In genomic region chr11:62854825-62855570, GRCh38 we compare ENCODE assay signal across 8 cellular contexts.
A peak's percentile ranks its signal among the peaks of the same experiment; 100 is the strongest.
DNase-seq lines count a peak whose midpoint lies in the region; ATAC-seq, FAIRE-seq and TF ChIP-seq lines count a peak whose summit lies in the region.

No MANE protein-coding gene starts in this region.

- POLR2A ChIA-PET in GM10248 (lab: Yijun Ruan, JAX), result interaction anchor here (0.5 to 9.0 kb wide), 35 partner anchors 9 to 1501 kb away, joined by 3 to 236 read pairs (median 5); partner anchors contain the start of genes C11orf98, CSKMT, EEF1G and GNG3

- H3K4me2 ChIP-seq in DND-41 (ENCODE audit: insufficient read depth, low read length) (peak overlapping the region; percentile 62), OCI-LY1 (ENCODE audit: low read length) (peak overlapping the region; percentile 95)

- peaks cover 40% of the 10 kb centered on the region for H4K20me1 ChIP-seq in DND-41 (ENCODE audit: insufficient read depth, low read length)
- H4K20me1 ChIP-seq in OCI-LY1 (ENCODE audit: insufficient read depth, low read length), result no peaks in the 10 kb centered on the region

- TF ChIP-seq CTCF in DND-41 (IDR thresholded peaks at IDR 0.05; ENCODE audit: borderline replicate concordance, extremely low read depth, low read length, poor library complexity, severe bottlenecking), result no peak
- no peak for TF ChIP-seq CTCF in OCI-LY1 (IDR thresholded peaks at IDR 0.05; ENCODE audit: low read length)
- no peak for TF ChIP-seq CTCF in neutrophil (IDR thresholded peaks at IDR 0.05)
- TF ChIP-seq CTCF in GM10248 (IDR thresholded peaks at IDR 0.05; ENCODE audit: control extremely low read depth, extremely low read depth, low read depth, missing control alignments), result no peak

- H3K9me3 ChIP-seq in DND-41 (ENCODE audit: insufficient read depth, low read length, severe bottlenecking) (no peaks in the 10 kb centered on the region), OCI-LY1 (ENCODE audit: low read length) (no peaks in the 10 kb centered on the region), endocrine pancreas (ENCODE audit: control insufficient read depth, low read length) (no peaks in the 10 kb centered on the region), neutrophil (no peaks in the 10 kb centered on the region)

- H3K9me2 ChIP-seq in OCI-LY1 (ENCODE audit: low read depth, low read length), result no peaks in the 10 kb centered on the region

- H2AFZ ChIP-seq in DND-41 (ENCODE audit: low read depth, low read length), result peak overlapping the region; percentile 7; the same call in 1 of the 2 replicates
- no peak overlapping the region for H2AFZ ChIP-seq in OCI-LY1 (ENCODE audit: low read length)

- H3F3A ChIP-seq in OCI-LY1 (ENCODE audit: insufficient read depth, low read length), result peaks cover 47% of the 10 kb centered on the region

- H3K9ac ChIP-seq in DND-41 (ENCODE audit: low read depth, low read length), result peak overlapping the region; percentile 80
- peak overlapping the region; percentile 100 for H3K9ac ChIP-seq in OCI-LY1 (ENCODE audit: low read length)
- peak overlapping the region; percentile 85 for H3K9ac ChIP-seq in endocrine pancreas (ENCODE audit: control insufficient read depth, insufficient read depth, low read length)

- H3K27ac ChIP-seq in DND-41 (ENCODE audit: low read length), result peak overlapping the region; percentile 95
- H3K27ac ChIP-seq in OCI-LY1 (ENCODE audit: low read depth, low read length, poor library complexity, severe bottlenecking), result peak overlapping the region; percentile 92
- H3K27ac ChIP-seq in neutrophil, result peak overlapping the region; percentile 75

- no peak for DNase-seq in DND-41
- DNase-seq in NCI-H2029 treated with DMSO at 0.1 percent for 48 hours (lab: John Stamatoyannopoulos, UW), result no peak
- no peak for DNase-seq in GM10248 (ENCODE audit: extremely low spot score)
- DNase-seq in HTR-8/SVneo (ENCODE audit: insufficient read length, low spot score), result no peak
- DNase-seq in AG08396 (ENCODE audit: low spot score), result no peak

- no peak for FAIRE-seq in HTR-8/SVneo (lab: Jason Lieb, UNC)

- CTCF ChIA-PET in GM10248 (lab: Yijun Ruan, JAX), result interaction anchor here (1.0 to 2.8 kb wide), 8 partner anchors 10 to 160 kb away, joined by 3 to 16 read pairs (median 4); partner anchors contain the start of gene SLC3A2

- ATAC-seq in DND-41 (ENCODE audit: insufficient read depth, low read depth), result no peak

- H3K79me2 ChIP-seq in DND-41 (ENCODE audit: insufficient read depth, low read length), result peaks cover 69% of the 10 kb centered on the region
- H3K79me2 ChIP-seq in OCI-LY1 (ENCODE audit: insufficient read depth, low read length), result peaks cover 42% of the 10 kb centered on the region

- H3K36me3 ChIP-seq in DND-41 (ENCODE audit: insufficient read depth, low read length) (peaks cover 43% of the 10 kb centered on the region), OCI-LY1 (ENCODE audit: insufficient read depth, low read length) (peaks cover 55% of the 10 kb centered on the region), endocrine pancreas (ENCODE audit: control insufficient read depth, insufficient read depth, low read length) (peaks cover 4% of the 10 kb centered on the region), neutrophil (peaks cover 7% of the 10 kb centered on the region)

- H3K4me1 ChIP-seq in DND-41 (ENCODE audit: insufficient read depth, low read length) (peaks cover 43% of the 10 kb centered on the region), OCI-LY1 (ENCODE audit: insufficient read depth, low read length, severe bottlenecking) (peaks cover 47% of the 10 kb centered on the region), endocrine pancreas (ENCODE audit: control insufficient read depth, insufficient read depth, low read length) (peaks cover 7% of the 10 kb centered on the region), neutrophil (ENCODE audit: control insufficient read depth in 1 of 2, insufficient read depth in 1 of 2, low read depth in 1 of 2, low read length in 1 of 2) (peaks cover 26 to 34% of the 10 kb centered on the region in 2 experiments)

- H3K4me3 ChIP-seq in DND-41 (ENCODE audit: low read depth in 1 of 2, low read length in 2 of 2) (peak overlapping the region; percentile 59 to 73), OCI-LY1 (ENCODE audit: low read depth, low read length, poor library complexity, severe bottlenecking) (peak overlapping the region; percentile 100), endocrine pancreas (ENCODE audit: control insufficient read depth, insufficient read depth, low read length) (peak overlapping the region; percentile 82), neutrophil (ENCODE audit: low read depth in 1 of 2, low read length in 1 of 2) (peak overlapping the region; percentile 61 to 81)

- no peaks in the 10 kb centered on the region for H3K27me3 ChIP-seq in DND-41 (ENCODE audit: insufficient read depth, low read length, poor library complexity)
- no peaks in the 10 kb centered on the region for H3K27me3 ChIP-seq in OCI-LY1 (ENCODE audit: insufficient read depth, low read length)
- H3K27me3 ChIP-seq in endocrine pancreas (ENCODE audit: control insufficient read depth, insufficient read depth, low read length), result no peaks in the 10 kb centered on the region
- H3K27me3 ChIP-seq in neutrophil, result no peaks in the 10 kb centered on the region
